In the genomic region with DNA sequence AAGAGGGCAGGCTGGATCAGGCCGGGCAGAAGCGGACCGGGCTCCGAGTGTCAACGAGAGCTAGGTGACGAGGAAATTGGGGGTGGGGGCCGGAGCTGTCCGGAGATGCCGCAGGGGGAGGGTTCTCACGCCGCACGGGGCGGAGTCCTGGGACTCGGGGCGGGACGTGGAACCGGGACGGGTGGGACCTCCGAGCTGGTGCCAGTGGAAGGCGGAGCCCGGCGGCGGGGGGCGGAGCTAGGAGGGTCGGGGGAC, we compare ENCODE assay signal across 6 cellular contexts. TPM values are rescaled to one million over a fixed set of nuclear protein-coding genes. Genes with fewer than 3 reads are reported as not detected.
DNase-seq lines count a peak whose midpoint lies in the region; FAIRE-seq and TF ChIP-seq lines count a peak whose summit lies in the region.

No MANE protein-coding gene starts in this region.

- peak overlapping the region; percentile 98 to 100 (median 98) for H3K27ac ChIP-seq in Peyer's patch
- no peak overlapping the region for H3K27ac ChIP-seq in iPS DF 6.9 (ENCODE audit: low read length)

- H3K27me3 ChIP-seq in Peyer's patch (no peaks in the 10 kb centered on the region), iPS DF 6.9 (ENCODE audit: control insufficient read depth, insufficient read depth, low read length) (no peaks in the 10 kb centered on the region)

- H3K9me3 ChIP-seq in Peyer's patch (no peaks in the 10 kb centered on the region), iPS DF 6.9 (ENCODE audit: control insufficient read depth, insufficient read depth, low read length) (no peaks in the 10 kb centered on the region)

- peak overlapping the region; percentile 76 to 95 (median 94) for H3K4me3 ChIP-seq in Peyer's patch
- peak overlapping the region; percentile 73; the same call in 1 of the 2 replicates for H3K4me3 ChIP-seq in iPS DF 6.9 (ENCODE audit: low read length)

- H3K36me3 ChIP-seq in Peyer's patch (peaks cover 0 to 26% (median 0%) of the 10 kb centered on the region in 3 donors), iPS DF 6.9 (ENCODE audit: control insufficient read depth, insufficient read depth, low read length) (peaks cover 18% of the 10 kb centered on the region; the same call in 1 of the 2 replicates)

- TF ChIP-seq POLR2A in Peyer's patch (IDR thresholded peaks at IDR 0.05) = no peak

- FAIRE-seq in GM18507 (lab: Jason Lieb, UNC) = no peak

- WGBS in iPS DF 6.9 (ENCODE audit: insufficient coverage, insufficient read length) = no CpG with 5 or more reads among the region's 25 CpGs

- DNase-seq in GM18507 (ENCODE audit: extremely low spot score, insufficient read length, low read depth) (peak; percentile 81), Peyer's patch (no peak), iPS DF 6.9 (ENCODE audit: low read depth, low spot score) (no peak), G401 (ENCODE audit: low spot score) (no peak), germinal center (ENCODE audit: low spot score) (no peak), NCI-H446 (lab: John Stamatoyannopoulos, UW) (no peak)

- peaks cover 0 to 59% (median 25%) of the 10 kb centered on the region in 4 donors for H3K4me1 ChIP-seq in Peyer's patch
- peaks cover 5% of the 10 kb centered on the region for H3K4me1 ChIP-seq in iPS DF 6.9 (ENCODE audit: control insufficient read depth, insufficient read depth, low read length)

- TF ChIP-seq CTCF in Peyer's patch (IDR thresholded peaks at IDR 0.05) = no peak

- in situ Hi-C loops in G401 (cut with HindIII; ENCODE audit: low sequenced_read_pairs) = no loop called here

RNA-seq across cellular contexts. Expression of gene FKBP2, which starts 0.2 kb away (rescaled TPM):
- total RNA-seq in Peyer's patch = 100 to 1,000 TPM in 1 of 4 donors, 10 to 100 TPM in 3; 46.2 to 101 (median 94.0) TPM
- total RNA-seq in G401 (2014; rRNA removed; shearing (Covaris generic)) = 20.6 and 27.8 TPM in 2 replicates

RNA-seq across cellular contexts. Expression of gene PPP1R14B, which starts 5.6 kb away (rescaled TPM):
- 100 to 1,000 TPM in 1 of 4 donors, 10 to 100 TPM in 3; 78.7 to 101 (median 99.0) TPM for total RNA-seq in Peyer's patch
- total RNA-seq in G401 (2014; rRNA removed; shearing (Covaris generic)) = 293 and 394 TPM in 2 replicates

RNA-seq across cellular contexts. Expression of gene VEGFB, which starts 6.7 kb away (rescaled TPM):
- 10 to 100 TPM; 21.7 to 66.8 (median 42.5) TPM for total RNA-seq in Peyer's patch
- total RNA-seq in G401 (2014; rRNA removed; shearing (Covaris generic)) = 14.6 and 27.0 TPM in 2 replicates

RNA-seq across cellular contexts. Expression of gene PLCB3, which starts 10.2 kb away (rescaled TPM):
- 100 to 1,000 TPM; 196 to 453 (median 359) TPM for total RNA-seq in Peyer's patch
- total RNA-seq in G401 (2014; rRNA removed; shearing (Covaris generic)) = 59.3 and 62.7 TPM in 2 replicates

RNA-seq across cellular contexts. Expression of gene DNAJC4, which starts 10.8 kb away (rescaled TPM):
- total RNA-seq in Peyer's patch = 10 to 100 TPM; 42.9 to 95.0 (median 80.3) TPM
- total RNA-seq in G401 (2014; rRNA removed; shearing (Covaris generic)) = 10.3 and 24.1 TPM in 2 replicates
